ENCODE assay signal across 15 cellular contexts in genomic region chr1:54798206-54798605, GRCh38. TPM values are rescaled to one million over a fixed set of nuclear protein-coding genes. Genes with fewer than 3 reads are reported as not detected.
A peak's percentile ranks its signal among the peaks of the same experiment; 100 is the strongest.
DNase-seq lines count a peak whose midpoint lies in the region; ATAC-seq and TF ChIP-seq lines count a peak whose summit lies in the region.
"Had no signal": no experiment of that assay in that cellular context is flagged by ENCODE, and none has a peak within 500 bp of the region (broad histone marks: within the 10 kb centered on the region; RNA-seq: fewer than 3 reads in every experiment).

No MANE protein-coding gene starts in this region.

- CTCF ChIA-PET in activated naive CD4-positive, alpha-beta T cell treated with anti-CD3 and anti-CD28 coated beads, Interleukin-2, amount 10 ng/mL, durations not matched to agents 7 days and 5 days (lab: Charles Lee), result interaction anchor here (1.0 to 1.3 kb wide), 2 partner anchors 9 to 15 kb away, joined by 3 to 4 read pairs; no protein-coding TSS in a partner anchor
- CTCF ChIA-PET in activated CD8-positive, alpha-beta T cell treated with anti-CD3 and anti-CD28 coated beads, Interleukin-2, amount 10 ng/mL, durations not matched to agents 7 days and 5 days (lab: Charles Lee), result interaction anchor here (1.0 kb wide), 1 partner anchor 9 kb away, joined by 3 read pairs; no protein-coding TSS in a partner anchor

- H3K9me3 ChIP-seq in stomach, result no peaks in the 10 kb centered on the region
- H3K9me3 ChIP-seq: HAP-1 had no signal

- H3K4me3 ChIP-seq in stomach, result no peak overlapping the region
- H3K4me3 ChIP-seq: HAP-1 had no signal

- no peak for DNase-seq in activated naive CD4-positive, alpha-beta T cell treated with anti-CD3 and anti-CD28 coated beads, Interleukin-2, amount 10 ng/mL, durations not matched to agents 7 days and 5 days
- no peak for DNase-seq in activated naive CD4-positive, alpha-beta T cell treated with Interleukin-2 at 50 U/mL for 16 hours
- no peak for DNase-seq in activated CD8-positive, alpha-beta T cell treated with anti-CD3 and anti-CD28 coated beads, Interleukin-2, amount 10 ng/mL, durations not matched to agents 7 days and 5 days
- DNase-seq in mesenteric fat pad (ENCODE audit: low spot score) (peak; percentile 60), stomach (no peak), ACHN (no peak), NCI-H128 (lab: John Stamatoyannopoulos, UW; ENCODE audit: unreplicated experiment) (no peak)
- DNase-seq: COR-L47, KG1, kidney, mesendoderm, NCI-H1105, right cardiac atrium had no signal

- WGBS in stomach, 5 donors, result 45 to 60% (median 55%) methylated on average over 3 of the region's 3 CpGs

- H3K36me3 ChIP-seq in stomach, result no peaks in the 10 kb centered on the region
- H3K36me3 ChIP-seq: HAP-1 had no signal

- TF ChIP-seq EP300 in stomach (IDR thresholded peaks at IDR 0.05), result no peak

- H3K27me3 Mint-ChIP-seq in activated naive CD4-positive, alpha-beta T cell treated with anti-CD3 and anti-CD28 coated beads, Interleukin-2, amount 10 ng/mL, durations not matched to agents 7 days and 5 days, result no peaks in the 10 kb centered on the region
- no peaks in the 10 kb centered on the region for H3K27me3 Mint-ChIP-seq in activated CD8-positive, alpha-beta T cell treated with anti-CD3 and anti-CD28 coated beads, Interleukin-2, amount 10 ng/mL, durations not matched to agents 7 days and 5 days (ENCODE audit: low read depth)

- H3K4me1 ChIP-seq in stomach, result peaks cover 22 to 79% (median 51%) of the 10 kb centered on the region in 4 donors
- H3K4me1 ChIP-seq: HAP-1 had no signal

- peaks cover 3% of the 10 kb centered on the region for H3K36me3 Mint-ChIP-seq in activated naive CD4-positive, alpha-beta T cell treated with anti-CD3 and anti-CD28 coated beads, Interleukin-2, amount 10 ng/mL, durations not matched to agents 7 days and 5 days
- H3K36me3 Mint-ChIP-seq in activated CD8-positive, alpha-beta T cell treated with anti-CD3 and anti-CD28 coated beads, Interleukin-2, amount 10 ng/mL, durations not matched to agents 7 days and 5 days (ENCODE audit: low read depth), result no peaks in the 10 kb centered on the region

- TF ChIP-seq CTCF in stomach (IDR thresholded peaks at IDR 0.05), result no peak

- H3K4me1 Mint-ChIP-seq in activated naive CD4-positive, alpha-beta T cell treated with anti-CD3 and anti-CD28 coated beads, Interleukin-2, amount 10 ng/mL, durations not matched to agents 7 days and 5 days, result peaks cover 52% of the 10 kb centered on the region
- H3K4me1 Mint-ChIP-seq in activated CD8-positive, alpha-beta T cell treated with anti-CD3 and anti-CD28 coated beads, Interleukin-2, amount 10 ng/mL, durations not matched to agents 7 days and 5 days (ENCODE audit: low read depth), result peaks cover 40% of the 10 kb centered on the region

- peaks cover 0 to 18% (median 8%) of the 10 kb centered on the region in 3 donors for H3K27me3 ChIP-seq in stomach

- ATAC-seq in activated CD8-positive, alpha-beta T cell treated with anti-CD3 and anti-CD28 coated beads, Interleukin-2, amount 10 ng/mL, durations not matched to agents 7 days and 5 days, result no peak
- ATAC-seq in HG02870 (IDR thresholded peaks at IDR 0.05; ENCODE audit: unreplicated experiment), result no peak
- ATAC-seq: right cardiac atrium had no signal

- H3K27ac ChIP-seq in stomach, result peak overlapping the region; percentile 4 to 89 (median 61)

- no peak for TF ChIP-seq POLR2A in stomach (IDR thresholded peaks at IDR 0.05)

- H3K4me3 Mint-ChIP-seq in activated naive CD4-positive, alpha-beta T cell treated with anti-CD3 and anti-CD28 coated beads, Interleukin-2, amount 10 ng/mL, durations not matched to agents 7 days and 5 days, result no peak overlapping the region
- no peak overlapping the region for H3K4me3 Mint-ChIP-seq in activated CD8-positive, alpha-beta T cell treated with anti-CD3 and anti-CD28 coated beads, Interleukin-2, amount 10 ng/mL, durations not matched to agents 7 days and 5 days

- peak overlapping the region; percentile 25 for H3K27ac Mint-ChIP-seq in activated naive CD4-positive, alpha-beta T cell treated with anti-CD3 and anti-CD28 coated beads, Interleukin-2, amount 10 ng/mL, durations not matched to agents 7 days and 5 days
- peak overlapping the region; percentile 31 for H3K27ac Mint-ChIP-seq in activated CD8-positive, alpha-beta T cell treated with anti-CD3 and anti-CD28 coated beads, Interleukin-2, amount 10 ng/mL, durations not matched to agents 7 days and 5 days

- POLR2A ChIA-PET in activated CD8-positive, alpha-beta T cell treated with anti-CD3 and anti-CD28 coated beads, Interleukin-2, amount 10 ng/mL, durations not matched to agents 7 days and 5 days (lab: Charles Lee), result interaction anchor here (1.1 kb wide), 1 partner anchor 35 kb away, joined by 3 read pairs; no protein-coding TSS in a partner anchor

- intact Hi-C loops in stomach (cut with DNase I; ENCODE audit: low total_unique reads), result no loop called here

- in situ Hi-C loops in ACHN (cut with HindIII; ENCODE audit: low pct_ligation_motif_present, low pct_unique_long_range_greater_than_20kb, low sequenced_read_pairs), result no loop called here

- no peaks in the 10 kb centered on the region for H3K9me3 Mint-ChIP-seq in activated naive CD4-positive, alpha-beta T cell treated with anti-CD3 and anti-CD28 coated beads, Interleukin-2, amount 10 ng/mL, durations not matched to agents 7 days and 5 days
- H3K9me3 Mint-ChIP-seq in activated CD8-positive, alpha-beta T cell treated with anti-CD3 and anti-CD28 coated beads, Interleukin-2, amount 10 ng/mL, durations not matched to agents 7 days and 5 days (ENCODE audit: insufficient read depth), result no peaks in the 10 kb centered on the region

RNA-seq across cellular contexts. Expression of gene TTC22, which starts 2.9 kb away (rescaled TPM):
- 1 to 10 TPM; 5.0 to 6.5 TPM for total RNA-seq in activated CD8-positive, alpha-beta T cell treated with anti-CD3 and anti-CD28 coated beads, Interleukin-2, amount 10 ng/mL, durations not matched to agents 7 days and 5 days
- total RNA-seq in mesenteric fat pad (not detected), stomach (10 to 100 TPM in 3 of 5 donors, 1 to 10 TPM in 2; 6.7 to 65.2 (median 27.4) TPM)
- 10 to 100 TPM in 2 of 3 donors, 1 to 10 TPM in 1; 4.2 to 26.1 (median 17.2) TPM for polyA plus RNA-seq in stomach

RNA-seq across cellular contexts. Expression of gene PARS2, which starts 33.9 kb away (rescaled TPM):
- total RNA-seq in activated CD8-positive, alpha-beta T cell treated with anti-CD3 and anti-CD28 coated beads, Interleukin-2, amount 10 ng/mL, durations not matched to agents 7 days and 5 days, result 1 to 10 TPM; 4.2 TPM
- total RNA-seq in mesenteric fat pad, result 1.9 TPM
- 1 to 10 TPM in 2 of 5 donors, under 1 TPM in 2, not detected in 1; 0.29 to 3.6 (median 0.77) TPM for total RNA-seq in stomach
- polyA plus RNA-seq in stomach, result 1 to 10 TPM; 1.8 to 2.4 (median 2.2) TPM
